ENCODE assay signal across 8 cellular contexts in genomic region chr13:39051157-39051556, GRCh38. TPM values are rescaled to one million over a fixed set of nuclear protein-coding genes. Genes with fewer than 3 reads are reported as not detected.
DNase-seq lines count a peak whose midpoint lies in the region; ATAC-seq and TF ChIP-seq lines count a peak whose summit lies in the region.

No MANE protein-coding gene starts in this region.

- H3K9me3 ChIP-seq in body of pancreas (no peaks in the 10 kb centered on the region), mucosa of descending colon (no peaks in the 10 kb centered on the region)

- H3K27ac Mint-ChIP-seq in activated naive CD8-positive, alpha-beta T cell, result peak overlapping the region; percentile 28
- no peak overlapping the region for H3K27ac Mint-ChIP-seq in activated naive CD8-positive, alpha-beta T cell treated with anti-CD3 and anti-CD28 coated beads, Interleukin-2, amount 50 U/mL, for 24 hours

- H3K4me3 ChIP-seq in body of pancreas, result no peak overlapping the region
- H3K4me3 ChIP-seq in mucosa of descending colon, result no peak overlapping the region

- no peak for ATAC-seq in activated naive CD8-positive, alpha-beta T cell treated with anti-CD3 and anti-CD28 coated beads, Interleukin-2, amount 50 U/mL, for 24 hours
- ATAC-seq in body of pancreas, result no peak
- ATAC-seq in mucosa of descending colon, result no peak
- no peak for ATAC-seq in GM18861 (IDR thresholded peaks at IDR 0.05; ENCODE audit: unreplicated experiment)

- H3K27me3 Mint-ChIP-seq in activated naive CD8-positive, alpha-beta T cell, result no peaks in the 10 kb centered on the region
- H3K27me3 Mint-ChIP-seq in activated naive CD8-positive, alpha-beta T cell treated with anti-CD3 and anti-CD28 coated beads, Interleukin-2, amount 50 U/mL, for 24 hours, result no peaks in the 10 kb centered on the region

- H3K36me3 ChIP-seq in body of pancreas (replicated peaks in 1 of 2; ENCODE audit: insufficient read depth in 1 of 2, low read depth in 2 of 2) (no peaks in the 10 kb centered on the region), mucosa of descending colon (ENCODE audit: low read depth) (no peaks in the 10 kb centered on the region)

- H3K36me3 Mint-ChIP-seq in activated naive CD8-positive, alpha-beta T cell, result peaks cover 4% of the 10 kb centered on the region
- H3K36me3 Mint-ChIP-seq in activated naive CD8-positive, alpha-beta T cell treated with anti-CD3 and anti-CD28 coated beads, Interleukin-2, amount 50 U/mL, for 24 hours (ENCODE audit: low read depth), result peaks cover 17% of the 10 kb centered on the region

- H3K27ac ChIP-seq in body of pancreas, result no peak overlapping the region

- WGBS in body of pancreas, 2 donors, result 26 to 42% methylated on average over 1 of the region's 1 CpG

- no peak for DNase-seq in activated naive CD8-positive, alpha-beta T cell treated with anti-CD3 and anti-CD28 coated beads, Interleukin-2, amount 50 U/mL, for 24 hours
- DNase-seq in NCI-H1694 treated with DMSO at 0.1 percent for 48 hours (lab: John Stamatoyannopoulos, UW), result peak; percentile 51
- DNase-seq in body of pancreas, result no peak
- DNase-seq in myocyte (ENCODE audit: low read depth), result peak; percentile 40
- DNase-seq in NCI-H510A (lab: John Stamatoyannopoulos, UW), result no peak
- no peak for DNase-seq in mucosa of descending colon

- no peak overlapping the region for H3K4me3 Mint-ChIP-seq in activated naive CD8-positive, alpha-beta T cell
- H3K4me3 Mint-ChIP-seq in activated naive CD8-positive, alpha-beta T cell treated with anti-CD3 and anti-CD28 coated beads, Interleukin-2, amount 50 U/mL, for 24 hours, result no peak overlapping the region

- peaks cover 16% of the 10 kb centered on the region for H3K4me1 Mint-ChIP-seq in activated naive CD8-positive, alpha-beta T cell (ENCODE audit: low read depth)
- H3K4me1 Mint-ChIP-seq in activated naive CD8-positive, alpha-beta T cell treated with anti-CD3 and anti-CD28 coated beads, Interleukin-2, amount 50 U/mL, for 24 hours, result peaks cover 8% of the 10 kb centered on the region

- no peaks in the 10 kb centered on the region for H3K9me3 Mint-ChIP-seq in activated naive CD8-positive, alpha-beta T cell (ENCODE audit: low read depth)
- peaks cover 3% of the 10 kb centered on the region for H3K9me3 Mint-ChIP-seq in activated naive CD8-positive, alpha-beta T cell treated with anti-CD3 and anti-CD28 coated beads, Interleukin-2, amount 50 U/mL, for 24 hours

- no peaks in the 10 kb centered on the region for H3K27me3 ChIP-seq in body of pancreas

- TF ChIP-seq CTCF in body of pancreas (IDR thresholded peaks at IDR 0.05) (peak in 4 of 7 experiments; percentile 11 to 30 (median 22)), mucosa of descending colon (IDR thresholded peaks at IDR 0.05) (no peak)

- intact Hi-C loops in body of pancreas (cut with DNase I), result no loop called here
- intact Hi-C loops in mucosa of descending colon (cut with DNase I, micrococcal nuclease), result no loop called here

- H3K4me1 ChIP-seq in body of pancreas (no peaks in the 10 kb centered on the region), mucosa of descending colon (ENCODE audit: low read depth) (no peaks in the 10 kb centered on the region)

- TF ChIP-seq POLR2A in body of pancreas (IDR thresholded peaks at IDR 0.05), result no peak

RNA-seq across cellular contexts. Expression of gene NHLRC3, which starts 12.9 kb away (rescaled TPM):
- total RNA-seq in body of pancreas (10 to 100 TPM; 20.1 to 21.0 TPM), myocyte (19.5 and 19.6 TPM in 2 replicates), mucosa of descending colon (10 to 100 TPM; 20.9 to 37.0 (median 33.5) TPM)
- polyA plus RNA-seq in myocyte (2012), result 12.4 TPM

RNA-seq across cellular contexts. Expression of gene PROSER1, which starts 13.3 kb away (rescaled TPM):
- 10 to 100 TPM; 39.9 to 41.8 TPM for total RNA-seq in body of pancreas
- 10.9 and 16.1 TPM in 2 replicates for total RNA-seq in myocyte
- polyA plus RNA-seq in myocyte (2012), result 12.3 TPM
- total RNA-seq in mucosa of descending colon, result 10 to 100 TPM; 37.4 to 45.0 (median 43.3) TPM

Comparison
In these comparisons a context has a peak if more than half of its experiments do, and no peak if none do; other contexts are left out.
1. DNase-seq: peak in NCI-H1694 treated with DMSO at 0.1 percent for 48 hours (single experiment) and myocyte (single experiment); none in activated naive CD8-positive, alpha-beta T cell treated with anti-CD3 and anti-CD28 coated beads, Interleukin-2, amount 50 U/mL, for 24 hours (single experiment), body of pancreas (0 of 4), NCI-H510A (single experiment) and mucosa of descending colon (0 of 3).